ENCODE assay signal across 9 cellular contexts in genomic region chrX:110558406-110558805, GRCh38.
"Had no signal": no experiment of that assay in that cellular context is flagged by ENCODE, and none has a peak within 500 bp of the region (broad histone marks: within the 10 kb centered on the region; RNA-seq: fewer than 3 reads in every experiment).

No MANE protein-coding gene starts in this region.

- H3K36me3 ChIP-seq: HAP-1 had no signal

- ATAC-seq: HCT116, K562 had no signal

- H3K4me3 ChIP-seq: GM23248, HAP-1, K562 had no signal

- H3K4me1 ChIP-seq: HAP-1 had no signal

- H3K27ac Mint-ChIP-seq: HFFc6 had no signal

- H3K27ac ChIP-seq: GM23248 had no signal

- H3K4me3 Mint-ChIP-seq: HFFc6 had no signal

- DNase-seq: GM23248, GOT3, H7, HFFc6, IMR-90, KG1 had no signal
